ENCODE assay signal across 1 cellular context in genomic region chr6:37314803-37315515, GRCh38.
TF ChIP-seq lines count a peak whose summit lies in the region.

No MANE protein-coding gene starts in this region.

TF ChIP-seq in HepG2, 621 proteins besides CTCF, POLR2A, EP300 and RAD21:
- TF ChIP-seq XRCC5 (optimal IDR thresholded peaks at IDR 0.05; ENCODE audit: low read length), result peak; percentile 67
- no peak for TF ChIP-seq ZMAT3 (CRISPR knock-in tag; conservative IDR thresholded peaks at IDR 0.05)
- TF ChIP-seq BHLHE40 (IDR thresholded peaks at IDR 0.05; ENCODE audit: low read length), result 0 out of 2 replicates have a peak, but pooled peaks have one; percentile 12
- peak; percentile 72 for TF ChIP-seq STAG1 (CRISPR knock-in tag; IDR thresholded peaks at IDR 0.05)
- no peak for TF ChIP-seq ZNF33B (CRISPR knock-in tag; IDR thresholded peaks at IDR 0.05)
- no peak for TF ChIP-seq ZSCAN12 (CRISPR knock-in tag; IDR thresholded peaks at IDR 0.05)
- no peak for TF ChIP-seq ZKSCAN5 (CRISPR knock-in tag; IDR thresholded peaks at IDR 0.05)
- no peak for TF ChIP-seq ZBTB3 (CRISPR knock-in tag; IDR thresholded peaks at IDR 0.05; ENCODE audit: borderline replicate concordance, low read depth)
- peak; percentile 42; the same call in 1 of the 2 replicates for TF ChIP-seq SMC3 (IDR thresholded peaks at IDR 0.05; ENCODE audit: low read length)
- no peak for TF ChIP-seq ZNF138 (CRISPR knock-in tag; IDR thresholded peaks at IDR 0.05; ENCODE audit: low read depth)
- TF ChIP-seq MEF2D (CRISPR knock-in tag; IDR thresholded peaks at IDR 0.05), result no peak
- TF ChIP-seq ZNF7 (CRISPR knock-in tag; IDR thresholded peaks at IDR 0.05), result no peak
- TF ChIP-seq MEIS2 (CRISPR knock-in tag; IDR thresholded peaks at IDR 0.05), result peak; percentile 58; the same call in 1 of the 2 replicates
- TF ChIP-seq ZNF687 (CRISPR knock-in tag; IDR thresholded peaks at IDR 0.05), result no peak
- TF ChIP-seq ZHX2 (IDR thresholded peaks at IDR 0.05; ENCODE audit: low read depth), result no peak
- TF ChIP-seq ZHX2 (CRISPR knock-in tag; IDR thresholded peaks at IDR 0.05; ENCODE audit: borderline replicate concordance), result no peak
- TF ChIP-seq NBN (conservative IDR thresholded peaks at IDR 0.05), result no peak
- no peak for TF ChIP-seq ZNF18 (CRISPR knock-in tag; IDR thresholded peaks at IDR 0.05; ENCODE audit: insufficient replicate concordance)
- no peak for TF ChIP-seq PATZ1 (CRISPR knock-in tag; IDR thresholded peaks at IDR 0.05)
- TF ChIP-seq ZNF574 (CRISPR knock-in tag; IDR thresholded peaks at IDR 0.05), result no peak
- no peak for TF ChIP-seq RNF219 (CRISPR knock-in tag; IDR thresholded peaks at IDR 0.05)
- no peak for TF ChIP-seq SIX4 (CRISPR knock-in tag; IDR thresholded peaks at IDR 0.05)
- TF ChIP-seq ZNF276 (CRISPR knock-in tag; IDR thresholded peaks at IDR 0.05; ENCODE audit: low read depth), result no peak
- no peak for TF ChIP-seq DDIT3 (CRISPR knock-in tag; IDR thresholded peaks at IDR 0.05)
- TF ChIP-seq TFAP4 (IDR thresholded peaks at IDR 0.05; ENCODE audit: borderline replicate concordance, low read depth), result peak; percentile 23; the same call in 1 of the 2 replicates
- no peak for TF ChIP-seq MTF1 (CRISPR knock-in tag; IDR thresholded peaks at IDR 0.05)
- TF ChIP-seq PBX2 (CRISPR knock-in tag; IDR thresholded peaks at IDR 0.05), result peak; percentile 50; the same call in 1 of the 2 replicates
- no peak for TF ChIP-seq ZNF30 (CRISPR knock-in tag; IDR thresholded peaks at IDR 0.05)
